ENCODE assay signal across 1 cellular context in the genomic region with DNA sequence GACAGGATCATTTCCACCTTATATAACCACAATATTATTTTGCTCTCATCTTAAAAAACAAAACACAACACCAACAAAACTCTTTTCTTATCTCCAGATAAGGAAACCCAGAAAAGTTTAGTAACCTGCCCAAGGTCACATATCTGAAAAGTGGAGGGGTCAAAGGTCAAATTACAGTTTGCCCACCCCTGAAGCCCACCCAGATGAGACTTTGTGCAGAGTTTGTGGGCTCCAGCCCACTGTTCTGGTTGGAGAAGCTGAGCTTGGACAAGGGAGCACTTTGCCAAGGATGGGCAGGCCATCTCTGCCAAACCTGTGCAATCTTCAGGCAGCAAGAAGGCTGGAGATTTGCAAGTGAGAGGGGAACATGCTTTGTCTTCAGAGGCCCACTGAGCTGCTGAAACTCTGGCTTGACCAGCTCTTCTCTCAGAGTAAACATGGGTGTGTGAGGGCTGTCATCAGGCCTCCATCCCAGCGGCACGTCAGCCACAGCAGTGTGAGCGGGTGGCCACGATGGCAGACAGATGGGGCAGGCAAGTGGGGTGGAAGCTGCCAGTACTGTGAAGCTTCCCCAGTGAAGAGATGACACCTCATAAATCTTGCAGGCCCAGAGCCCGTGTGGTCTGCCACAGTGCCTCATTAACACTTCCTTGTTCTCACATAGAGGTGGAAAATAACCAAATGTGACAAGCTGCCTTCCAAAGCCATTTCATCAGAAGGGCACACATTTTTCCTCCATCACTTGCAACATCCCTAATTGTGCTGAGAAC.
TF ChIP-seq lines count a peak whose summit lies in the region.

No MANE protein-coding gene starts in this region.

TF ChIP-seq in GM12891, 5 proteins besides CTCF, POLR2A, EP300 and RAD21:
- TF ChIP-seq SPI1 (IDR thresholded peaks at IDR 0.05; ENCODE audit: low read depth, low read length) = no peak
- TF ChIP-seq POLR2AphosphoS5 (IDR thresholded peaks at IDR 0.05; ENCODE audit: low read depth, low read length) = no peak
- no peak for TF ChIP-seq POU2F2 (IDR thresholded peaks at IDR 0.05; ENCODE audit: low read depth, low read length)
- no peak for TF ChIP-seq TAF1 (IDR thresholded peaks at IDR 0.05; ENCODE audit: low read depth, low read length)
- no peak for TF ChIP-seq PAX5 (IDR thresholded peaks at IDR 0.05; ENCODE audit: insufficient read depth, low read length, severe bottlenecking)
